In genomic region chr14:55136868-55137785, GRCh38 we compare ENCODE assay signal across 1 cellular context.
TF ChIP-seq lines count a peak whose summit lies in the region.

No MANE protein-coding gene starts in this region.

TF ChIP-seq in WTC11, 78 proteins besides CTCF, POLR2A, EP300 and RAD21 (continued from another document):
- TF ChIP-seq ARID4B (CRISPR knock-in tag; IDR thresholded peaks at IDR 0.05; ENCODE audit: borderline replicate concordance), result no peak
- no peak for TF ChIP-seq GTF2I (CRISPR knock-in tag; conservative IDR thresholded peaks at IDR 0.05)
- no peak for TF ChIP-seq TEAD4 (CRISPR knock-in tag; IDR thresholded peaks at IDR 0.05)
- no peak for TF ChIP-seq ZNF396 (CRISPR knock-in tag; IDR thresholded peaks at IDR 0.05; ENCODE audit: borderline replicate concordance)
- TF ChIP-seq E2F5 (CRISPR knock-in tag; IDR thresholded peaks at IDR 0.05), result no peak
TF ChIP-seq in WTC11: peak in this region for 0.
